In genomic region chr14:73567951-73568885, GRCh38 we compare ENCODE assay signal across 9 cellular contexts. TPM values are rescaled to one million over a fixed set of nuclear protein-coding genes. Genes with fewer than 3 reads are reported as not detected.
DNase-seq lines count a peak whose midpoint lies in the region; ATAC-seq, FAIRE-seq and TF ChIP-seq lines count a peak whose summit lies in the region.
"Had no signal": no experiment of that assay in that cellular context is flagged by ENCODE, and none has a peak within 500 bp of the region (broad histone marks: within the 10 kb centered on the region; RNA-seq: fewer than 3 reads in every experiment).

No MANE protein-coding gene starts in this region.

- H3K36me3 ChIP-seq in H1 (ENCODE audit: control insufficient read depth in 2 of 4, insufficient read depth in 4 of 4, low read length in 3 of 4) (no peaks in the 10 kb centered on the region), pancreas (no peaks in the 10 kb centered on the region)

- H4K20me1 ChIP-seq in H1 (replicated peaks in 1 of 2; ENCODE audit: control insufficient read depth in 1 of 2, insufficient read depth in 2 of 2, low read length in 2 of 2): no peaks in the 10 kb centered on the region

- H3K56ac ChIP-seq in H1 (replicated peaks; ENCODE audit: insufficient read length, low read depth, low read length): no peak overlapping the region

- no peak for TF ChIP-seq EP300 in H1 (IDR thresholded peaks at IDR 0.05; ENCODE audit: borderline replicate concordance in 1 of 2, low read depth in 2 of 2, low read length in 2 of 2)

- H2BK12ac ChIP-seq in H1 (ENCODE audit: low read depth, low read length): no peak overlapping the region; the same call in 1 of the 2 replicates

- no peak for FAIRE-seq in H1 (lab: Jason Lieb, UNC)
- FAIRE-seq in pancreas (lab: Jason Lieb, UNC): no peak
- FAIRE-seq: A204.1 had no signal

- CTCF ChIA-PET in RWPE1 (lab: Yijun Ruan, JAX) (interaction anchor here (0.6 to 2.1 kb wide), 4 partner anchors 60 to 274 kb away, joined by 3 to 7 read pairs (median 3); no protein-coding TSS in a partner anchor), H1 (lab: Charles Lee; ENCODE audit: partially characterized antibody) (interaction anchor here (0.6 to 5.8 kb wide), 11 partner anchors 10 to 547 kb away, joined by 3 to 22 read pairs (median 3); no protein-coding TSS in a partner anchor)

- no peak overlapping the region for H3K14ac ChIP-seq in H1 (ENCODE audit: insufficient read length)

- ATAC-seq in pancreas: peak in 1 of 4 donors; percentile 0

- H3K4me2 ChIP-seq in H1 (ENCODE audit: insufficient read depth in 1 of 2, low read depth in 2 of 2, low read length in 2 of 2): peak overlapping the region; percentile 45 to 97; a peak in 3 of 4 replicates

- H3K9ac ChIP-seq in H1 (replicated peaks in 1 of 4; ENCODE audit: extremely low read depth in 1 of 4, low read depth in 3 of 4, low read length in 3 of 4): no peak overlapping the region

- no peak overlapping the region for H2BK20ac ChIP-seq in H1 (ENCODE audit: low read length)

- no peak overlapping the region; the same call in 1 of the 2 replicates for H3K18ac ChIP-seq in H1 (ENCODE audit: extremely low read depth, low read length)

- no peak for TF ChIP-seq POLR2A in H1 (IDR thresholded peaks at IDR 0.05; ENCODE audit: control extremely low read depth in 1 of 2, low read depth in 2 of 2, low read length in 2 of 2)

- H3K4me1 ChIP-seq in H1 (replicated peaks in 1 of 4; ENCODE audit: control insufficient read depth in 3 of 4, insufficient read depth in 4 of 4, low read length in 3 of 4) (peaks cover 0 to 5% (median 2%) of the 10 kb centered on the region in 4 experiments; a peak in 2 of 7 replicates), pancreas (peaks cover 0 to 18% (median 0%) of the 10 kb centered on the region in 3 donors)

- H2AK5ac ChIP-seq in H1 (ENCODE audit: low read depth, low read length): no peak overlapping the region

- no peak overlapping the region for H4K8ac ChIP-seq in H1 (ENCODE audit: extremely low read depth, insufficient read depth, low read length)

- H2BK5ac ChIP-seq in H1 (ENCODE audit: low read depth, low read length): no peak overlapping the region

- H3K27me3 ChIP-seq in H1 (replicated peaks in 1 of 4; ENCODE audit: control insufficient read depth in 3 of 4, extremely low read depth in 1 of 4, insufficient read depth in 3 of 4, low read length in 3 of 4) (no peaks in the 10 kb centered on the region; a peak in 1 of 7 replicates), pancreas (no peaks in the 10 kb centered on the region)

- intact Hi-C loops in pancreas (cut with DNase I): no loop called here

- H3K27ac ChIP-seq in RWPE1 (peak overlapping the region; percentile 90), H1 (ENCODE audit: low read depth, low read length) (no peak overlapping the region), pancreas (peak overlapping the region; percentile 38 to 89 (median 88))

- no peak overlapping the region for H4K91ac ChIP-seq in H1 (replicated peaks; ENCODE audit: insufficient read length, low read length)

- H4K5ac ChIP-seq in H1 (ENCODE audit: insufficient read length, low read depth, low read length): no peak overlapping the region

- H3K79me1 ChIP-seq in H1 (ENCODE audit: low read depth, low read length): no peaks in the 10 kb centered on the region

- no peaks in the 10 kb centered on the region for H3K9me3 ChIP-seq in H1 (ENCODE audit: insufficient read depth in 2 of 2, low read depth in 1 of 2, low read length in 1 of 2)
- no peaks in the 10 kb centered on the region for H3K9me3 ChIP-seq in pancreas

- DNase-seq in DMS53 (lab: John Stamatoyannopoulos, UW): peak; percentile 8
- no peak for DNase-seq in DMS53 treated with DMSO at 0.1 percent for 48 hours (lab: John Stamatoyannopoulos, UW; ENCODE audit: unreplicated experiment)
- no peak for DNase-seq in RWPE1 (ENCODE audit: low spot score)
- DNase-seq in H1 (ENCODE audit: low read depth in 1 of 2, low spot score in 2 of 2): no peak
- DNase-seq in pancreas: no peak
- DNase-seq in effector CD4-positive, alpha-beta T cell: no peak
- no peak for DNase-seq in midbrain (lab: John Stamatoyannopoulos, UW)
- DNase-seq in inferior parietal cortex (ENCODE audit: extremely low spot score): no peak

- peak overlapping the region; percentile 10; the same call in 1 of the 2 replicates for H2BK15ac ChIP-seq in H1 (ENCODE audit: low read length)

- peak overlapping the region in 2 of 4 experiments; percentile 49 to 72; a peak in 4 of 8 replicates for H3K4me3 ChIP-seq in H1 (ENCODE audit: extremely low read depth in 1 of 4, insufficient read depth in 2 of 4, low read depth in 3 of 4, low read length in 4 of 4)
- H3K4me3 ChIP-seq in pancreas: peak overlapping the region in 2 of 4 donors; percentile 54 to 63

- H3K23me2 ChIP-seq in H1 (ENCODE audit: low read depth, low read length): peaks cover 7% of the 10 kb centered on the region; the same call in 1 of the 2 replicates

- H3K23ac ChIP-seq in H1 (ENCODE audit: insufficient read length): no peak overlapping the region

- no peak overlapping the region for H2BK120ac ChIP-seq in H1 (replicated peaks; ENCODE audit: low read depth, low read length)

- TF ChIP-seq CTCF in RWPE1 (conservative IDR thresholded peaks at IDR 0.05; ENCODE audit: low read depth): no peak
- TF ChIP-seq CTCF in H1 (IDR thresholded peaks at IDR 0.05; ENCODE audit: control extremely low read depth in 1 of 3, insufficient read depth in 1 of 3, low read depth in 1 of 3, low read length in 3 of 3): no peak
- TF ChIP-seq CTCF in pancreas (IDR thresholded peaks at IDR 0.05): no peak

- H3K79me2 ChIP-seq in H1 (ENCODE audit: control insufficient read depth in 1 of 2, insufficient read depth in 2 of 2, low read length in 2 of 2): no peaks in the 10 kb centered on the region

- POLR2A ChIA-PET in RWPE1 (lab: Yijun Ruan, JAX; ENCODE audit: low non-redundant PET) (interaction anchor here (0.7 kb wide), 1 partner anchor 77 kb away, joined by 3 read pairs; no protein-coding TSS in a partner anchor), H1 (lab: Charles Lee; ENCODE audit: partially characterized antibody) (interaction anchor here (0.6 to 3.5 kb wide), 36 partner anchors 10 to 754 kb away, joined by 3 to 14 read pairs (median 4); partner anchors contain the start of genes ACOT1, ACOT4, DNAL1 and RIOX1)

- H2AFZ ChIP-seq in H1 (ENCODE audit: low read length): no peak overlapping the region

- no peak overlapping the region for H3K4ac ChIP-seq in H1 (replicated peaks; ENCODE audit: insufficient read length, low read depth, low read length)

- TF ChIP-seq RAD21 in H1 (IDR thresholded peaks at IDR 0.05 in 1 of 2, conservative IDR thresholded peaks at IDR 0.05 in 1 of 2; ENCODE audit: low read depth in 2 of 2, low read length in 2 of 2): no peak

- WGBS in H1 (ENCODE audit: extremely low coverage in 1 of 2, insufficient coverage in 1 of 2, insufficient read length in 1 of 2, insufficient replicate concordance in 2 of 2, low coverage in 1 of 2, low lambda C conversion rate in 2 of 2, missing lambda C conversion rate in 1 of 2), 2 experiments: 91% methylated on average over 16 of the region's 16 CpGs; no CpG with 5 or more reads in 1 of the 2 experiments
- 56 to 71% methylated on average over 16 of the region's 16 CpGs for WGBS in pancreas, 2 donors

RNA-seq across cellular contexts. Expression of gene ACOT2, which starts 0.8 kb away (rescaled TPM):
- 5.8 and 7.2 TPM in 2 replicates for total RNA-seq in H1 (2021; fragmentation: NEBNext Ultra II Directional; extraction: Animal tissue kit (Norgen Biotek cat#: 25700))
- polyA plus RNA-seq in H1 (2011; rRNA removed): 5.2 and 5.9 TPM in 2 replicates
- polyA plus RNA-seq in H1 (2011; cell fraction: cytosol; rRNA removed): 5.0 TPM
- 5.9 TPM for polyA plus RNA-seq in H1 (2011; cell fraction: nucleus; rRNA removed)
- 2.9 to 6.1 TPM (median 4.6 TPM) in 4 replicates for polyA plus RNA-seq in H1 (2012, experiment 1 of 2)
- 5.0 TPM for polyA plus RNA-seq in H1 (2012, experiment 2 of 2)
- polyA plus RNA-seq in H1 (2013, experiment 1 of 2): 4.7 TPM
- 4.1 TPM for polyA plus RNA-seq in H1 (2013, experiment 2 of 2)
- 1.1 and 1.7 TPM in 2 replicates for polyA minus RNA-seq in H1 (2011; rRNA and poly(A)+ RNA removed)
- polyA minus RNA-seq in H1 (2011; cell fraction: cytosol; rRNA and poly(A)+ RNA removed): 0.88 TPM
- 2.2 TPM for polyA minus RNA-seq in H1 (2011; cell fraction: nucleus; rRNA and poly(A)+ RNA removed)
- 10 to 100 TPM in 3 of 6 donors, 1 to 10 TPM in 3; 4.4 to 11.6 (median 9.3) TPM for total RNA-seq in pancreas
- polyA plus RNA-seq in pancreas: 10 to 100 TPM in 1 of 2 donors, 1 to 10 TPM in 1; 9.3 to 12.8 TPM

RNA-seq across cellular contexts. Expression of gene HEATR4, which starts 9.5 kb away (rescaled TPM):
- total RNA-seq in H1 (2021; fragmentation: NEBNext Ultra II Directional; extraction: Animal tissue kit (Norgen Biotek cat#: 25700)): 1.2 TPM in 2 replicates
- polyA plus RNA-seq in H1 (2011; rRNA removed) (0.21 and 0.41 TPM in 2 replicates), pancreas (under 1 TPM; 0.05 to 0.65 TPM)
- polyA plus RNA-seq in H1 (2011; cell fraction: cytosol; rRNA removed): 0.32 TPM
- polyA plus RNA-seq in H1 (2011; cell fraction: nucleus; rRNA removed): 0.83 TPM
- 0.15 to 0.71 TPM (median 0.60 TPM) in 4 replicates for polyA plus RNA-seq in H1 (2012, experiment 1 of 2)
- polyA plus RNA-seq in H1 (2012, experiment 2 of 2): not detected
- polyA plus RNA-seq in H1 (2013, experiment 1 of 2): 0.91 TPM
- 0.55 TPM for polyA plus RNA-seq in H1 (2013, experiment 2 of 2)
- polyA minus RNA-seq in H1 (2011; rRNA and poly(A)+ RNA removed): 0.82 and 1.6 TPM in 2 replicates
- 1.2 TPM for polyA minus RNA-seq in H1 (2011; cell fraction: cytosol; rRNA and poly(A)+ RNA removed)
- 1.3 TPM for polyA minus RNA-seq in H1 (2011; cell fraction: nucleus; rRNA and poly(A)+ RNA removed)
- total RNA-seq in pancreas: under 1 TPM in 5 of 6 donors, not detected in 1; 0.09 to 0.22 (median 0.14) TPM

RNA-seq across cellular contexts. Expression of gene ACOT4, which starts 23.5 kb away (rescaled TPM):
- total RNA-seq in H1 (2021; fragmentation: NEBNext Ultra II Directional; extraction: Animal tissue kit (Norgen Biotek cat#: 25700)): 0.48 and 0.80 TPM in 2 replicates
- polyA plus RNA-seq in H1 (2011; rRNA removed) (1.1 and 1.2 TPM in 2 replicates), pancreas (under 1 TPM; 0.68 to 0.75 TPM)
- polyA plus RNA-seq in H1 (2011; cell fraction: cytosol; rRNA removed): 0.57 TPM
- polyA plus RNA-seq in H1 (2011; cell fraction: nucleus; rRNA removed): 1.2 TPM
- 0.72 to 0.94 TPM (median 0.90 TPM) in 4 replicates for polyA plus RNA-seq in H1 (2012, experiment 1 of 2)
- polyA plus RNA-seq in H1 (2012, experiment 2 of 2): 0.85 TPM
- polyA plus RNA-seq in H1 (2013, experiment 1 of 2): 0.57 TPM
- 0.66 TPM for polyA plus RNA-seq in H1 (2013, experiment 2 of 2)
- polyA minus RNA-seq in H1 (2011; rRNA and poly(A)+ RNA removed): 0.41 and 0.59 TPM in 2 replicates
- 1.4 TPM for polyA minus RNA-seq in H1 (2011; cell fraction: cytosol; rRNA and poly(A)+ RNA removed)
- 0.80 TPM for polyA minus RNA-seq in H1 (2011; cell fraction: nucleus; rRNA and poly(A)+ RNA removed)
- 1 to 10 TPM in 4 of 6 donors, under 1 TPM in 1, not detected in 1; 0.59 to 1.9 (median 1.2) TPM for total RNA-seq in pancreas

RNA-seq across cellular contexts. Expression of gene ACOT1, which starts 31.3 kb away (rescaled TPM):
- total RNA-seq in H1 (2021; fragmentation: NEBNext Ultra II Directional; extraction: Animal tissue kit (Norgen Biotek cat#: 25700)): 1.5 and 1.9 TPM in 2 replicates
- 4.0 and 4.3 TPM in 2 replicates for polyA plus RNA-seq in H1 (2011; rRNA removed)
- polyA plus RNA-seq in H1 (2011; cell fraction: cytosol; rRNA removed): 4.0 TPM
- 2.5 TPM for polyA plus RNA-seq in H1 (2011; cell fraction: nucleus; rRNA removed)
- 1.4 to 3.6 TPM (median 2.9 TPM) in 4 replicates for polyA plus RNA-seq in H1 (2012, experiment 1 of 2)
- polyA plus RNA-seq in H1 (2012, experiment 2 of 2): 3.5 TPM
- polyA plus RNA-seq in H1 (2013, experiment 1 of 2): 1.3 TPM
- 1.5 TPM for polyA plus RNA-seq in H1 (2013, experiment 2 of 2)
- polyA minus RNA-seq in H1 (2011; rRNA and poly(A)+ RNA removed): 1.2 and 1.5 TPM in 2 replicates
- 1.6 TPM for polyA minus RNA-seq in H1 (2011; cell fraction: cytosol; rRNA and poly(A)+ RNA removed)
- polyA minus RNA-seq in H1 (2011; cell fraction: nucleus; rRNA and poly(A)+ RNA removed): 2.2 TPM
- total RNA-seq in pancreas: 1 to 10 TPM in 5 of 6 donors, under 1 TPM in 1; 0.69 to 2.8 (median 1.5) TPM
- 1 to 10 TPM; 1.0 to 1.5 TPM for polyA plus RNA-seq in pancreas

RNA-seq across cellular contexts. Expression of gene ACOT6, which starts 44.1 kb away (rescaled TPM):
- total RNA-seq in H1 (2021; fragmentation: NEBNext Ultra II Directional; extraction: Animal tissue kit (Norgen Biotek cat#: 25700)): not detected in 2 replicates
- polyA plus RNA-seq in H1 (2011; rRNA removed) (not detected in 2 replicates), pancreas (not detected)
- polyA plus RNA-seq in H1 (2011; cell fraction: cytosol; rRNA removed): 0.19 TPM
- polyA plus RNA-seq in H1 (2011; cell fraction: nucleus; rRNA removed): not detected
- 0.13 TPM in 1 of 4 replicates, not detected in the others for polyA plus RNA-seq in H1 (2012, experiment 1 of 2)
- not detected for polyA plus RNA-seq in H1 (2012, experiment 2 of 2)
- 0.08 TPM for polyA plus RNA-seq in H1 (2013, experiment 1 of 2)
- 0.13 TPM for polyA plus RNA-seq in H1 (2013, experiment 2 of 2)
- not detected in 2 replicates for polyA minus RNA-seq in H1 (2011; rRNA and poly(A)+ RNA removed)
- not detected for polyA minus RNA-seq in H1 (2011; cell fraction: cytosol; rRNA and poly(A)+ RNA removed)
- 1.9 TPM for polyA minus RNA-seq in H1 (2011; cell fraction: nucleus; rRNA and poly(A)+ RNA removed)
- total RNA-seq in pancreas: not detected
